12 cellular contexts compared by ENCODE assay signal in genomic region chr1:24963943-24964677, GRCh38. TPM values are rescaled to one million over a fixed set of nuclear protein-coding genes. Genes with fewer than 3 reads are reported as not detected.
DNase-seq lines count a peak whose midpoint lies in the region; ATAC-seq lines count a peak whose summit lies in the region.
"Had no signal": no experiment of that assay in that cellular context is flagged by ENCODE, and none has a peak within 500 bp of the region (broad histone marks: within the 10 kb centered on the region; RNA-seq: fewer than 3 reads in every experiment).

No MANE protein-coding gene starts in this region.

- H3K4me1 Mint-ChIP-seq in activated CD8-positive, alpha-beta memory T cell treated with anti-CD3 and anti-CD28 coated beads, Interleukin-2, amount 10 ng/mL, durations not matched to agents 7 days and 5 days: peaks cover 59% of the 10 kb centered on the region
- H3K4me1 Mint-ChIP-seq in effector memory CD8-positive, alpha-beta T cell (ENCODE audit: low read depth in 2 of 2): peaks cover 59 to 60% of the 10 kb centered on the region in 2 donors
- H3K4me1 Mint-ChIP-seq in stimulated activated naive B cell treated with anti-CD40 and anti-IgM and Interleukin-4, amounts not matched to agents 10 μg/mL and 1 μg/mL and 100 μg/mL, for 72 hours: peaks cover 48 to 88% of the 10 kb centered on the region in 2 donors

- H3K4me3 Mint-ChIP-seq in activated CD8-positive, alpha-beta memory T cell treated with anti-CD3 and anti-CD28 coated beads, Interleukin-2, amount 10 ng/mL, durations not matched to agents 7 days and 5 days: peak overlapping the region; percentile 89
- H3K4me3 Mint-ChIP-seq in effector memory CD8-positive, alpha-beta T cell: peak overlapping the region; percentile 85 to 86
- H3K4me3 Mint-ChIP-seq in stimulated activated naive B cell treated with anti-CD40 and anti-IgM and Interleukin-4, amounts not matched to agents 10 μg/mL and 1 μg/mL and 100 μg/mL, for 72 hours: peak overlapping the region; percentile 87

- H3K9me3 Mint-ChIP-seq in activated CD8-positive, alpha-beta memory T cell treated with anti-CD3 and anti-CD28 coated beads, Interleukin-2, amount 10 ng/mL, durations not matched to agents 7 days and 5 days (ENCODE audit: low read depth): no peaks in the 10 kb centered on the region
- H3K9me3 Mint-ChIP-seq in effector memory CD8-positive, alpha-beta T cell: no peaks in the 10 kb centered on the region
- no peaks in the 10 kb centered on the region for H3K9me3 Mint-ChIP-seq in stimulated activated naive B cell treated with anti-CD40 and anti-IgM and Interleukin-4, amounts not matched to agents 10 μg/mL and 1 μg/mL and 100 μg/mL, for 72 hours

- peaks cover 57% of the 10 kb centered on the region for H3K36me3 Mint-ChIP-seq in activated CD8-positive, alpha-beta memory T cell treated with anti-CD3 and anti-CD28 coated beads, Interleukin-2, amount 10 ng/mL, durations not matched to agents 7 days and 5 days
- H3K36me3 Mint-ChIP-seq in effector memory CD8-positive, alpha-beta T cell (ENCODE audit: insufficient read depth): peaks cover 33% of the 10 kb centered on the region
- peaks cover 44 to 53% of the 10 kb centered on the region in 2 donors for H3K36me3 Mint-ChIP-seq in stimulated activated naive B cell treated with anti-CD40 and anti-IgM and Interleukin-4, amounts not matched to agents 10 μg/mL and 1 μg/mL and 100 μg/mL, for 72 hours

- DNase-seq in activated CD8-positive, alpha-beta memory T cell treated with anti-CD3 and anti-CD28 coated beads, Interleukin-2, amount 10 ng/mL, durations not matched to agents 7 days and 5 days: peak; percentile 48
- DNase-seq in activated CD8-positive, alpha-beta memory T cell treated with anti-CD3 and anti-CD28 coated beads, Interleukin-2, amount 50 U/mL, for 48 hours: no peak
- DNase-seq in RPMI7951 (ENCODE audit: low read depth) (peak; percentile 89), NCI-H2107 (lab: John Stamatoyannopoulos, UW) (no peak), NCI-H82 treated with DMSO at 0.1 percent for 48 hours (lab: John Stamatoyannopoulos, UW; ENCODE audit: unreplicated experiment) (no peak), mesenteric fat pad (ENCODE audit: low spot score) (no peak)
- DNase-seq in effector memory CD8-positive, alpha-beta T cell: no peak
- DNase-seq in stimulated activated naive B cell treated with anti-CD40 and anti-IgM and Interleukin-4, amounts not matched to agents 10 μg/mL and 1 μg/mL and 100 μg/mL, for 72 hours: no peak
- DNase-seq: left ventricle myocardium inferior, NCI-H1105 treated with DMSO at 0.1 percent for 48 hours, SK-N-SH, trophoblast cell had no signal

- no peaks in the 10 kb centered on the region for H3K27me3 Mint-ChIP-seq in activated CD8-positive, alpha-beta memory T cell treated with anti-CD3 and anti-CD28 coated beads, Interleukin-2, amount 10 ng/mL, durations not matched to agents 7 days and 5 days
- no peaks in the 10 kb centered on the region for H3K27me3 Mint-ChIP-seq in effector memory CD8-positive, alpha-beta T cell
- no peaks in the 10 kb centered on the region for H3K27me3 Mint-ChIP-seq in stimulated activated naive B cell treated with anti-CD40 and anti-IgM and Interleukin-4, amounts not matched to agents 10 μg/mL and 1 μg/mL and 100 μg/mL, for 72 hours

- peak overlapping the region; percentile 92 for H3K27ac Mint-ChIP-seq in activated CD8-positive, alpha-beta memory T cell treated with anti-CD3 and anti-CD28 coated beads, Interleukin-2, amount 10 ng/mL, durations not matched to agents 7 days and 5 days
- H3K27ac Mint-ChIP-seq in effector memory CD8-positive, alpha-beta T cell: peak overlapping the region; percentile 97 to 98
- H3K27ac Mint-ChIP-seq in stimulated activated naive B cell treated with anti-CD40 and anti-IgM and Interleukin-4, amounts not matched to agents 10 μg/mL and 1 μg/mL and 100 μg/mL, for 72 hours: peak overlapping the region; percentile 95

- ATAC-seq in activated CD8-positive, alpha-beta memory T cell treated with anti-CD3 and anti-CD28 coated beads, Interleukin-2, amount 10 ng/mL, durations not matched to agents 7 days and 5 days: no peak
- no peak for ATAC-seq in effector memory CD8-positive, alpha-beta T cell (replicated peaks)
- no peak for ATAC-seq in stimulated activated naive B cell treated with anti-CD40 and anti-IgM and Interleukin-4, amounts not matched to agents 10 μg/mL and 1 μg/mL and 100 μg/mL, for 72 hours (replicated peaks)

- CTCF ChIA-PET in activated CD8-positive, alpha-beta memory T cell treated with anti-CD3 and anti-CD28 coated beads, Interleukin-2, amount 10 ng/mL, durations not matched to agents 7 days and 5 days (lab: Charles Lee): interaction anchor here (0.9 to 17.9 kb wide), 19 partner anchors 9 to 135 kb away, joined by 3 to 338 read pairs (median 5); partner anchors contain the start of gene RUNX3

RNA-seq across cellular contexts. Expression of gene RUNX3, which starts 34.0 kb away (rescaled TPM):
- 100 to 1,000 TPM; 224 to 246 TPM for total RNA-seq in activated CD8-positive, alpha-beta memory T cell treated with anti-CD3 and anti-CD28 coated beads, Interleukin-2, amount 10 ng/mL, durations not matched to agents 7 days and 5 days
- total RNA-seq in RPMI7951 (2014; rRNA removed; shearing (Covaris generic)): 9.5 and 10.4 TPM in 2 replicates
- total RNA-seq in mesenteric fat pad: 3.4 TPM

Comparison
In these comparisons a context has a peak if more than half of its experiments do, and no peak if none do; other contexts are left out.
1. DNase-seq: peak in activated CD8-positive, alpha-beta memory T cell treated with anti-CD3 and anti-CD28 coated beads, Interleukin-2, amount 10 ng/mL, durations not matched to agents 7 days and 5 days (single experiment) and RPMI7951 (single experiment); none in activated CD8-positive, alpha-beta memory T cell treated with anti-CD3 and anti-CD28 coated beads, Interleukin-2, amount 50 U/mL, for 48 hours (single experiment), effector memory CD8-positive, alpha-beta T cell (0 of 3), stimulated activated naive B cell treated with anti-CD40 and anti-IgM and Interleukin-4, amounts not matched to agents 10 μg/mL and 1 μg/mL and 100 μg/mL, for 72 hours (single experiment), NCI-H2107 (single experiment), NCI-H82 treated with DMSO at 0.1 percent for 48 hours (single experiment) and mesenteric fat pad (single experiment).
2. RNA of gene RUNX3, which starts 34.0 kb away (total RNA-seq): 224 to 246 TPM in activated CD8-positive, alpha-beta memory T cell treated with anti-CD3 and anti-CD28 coated beads, Interleukin-2, amount 10 ng/mL, durations not matched to agents 7 days and 5 days; 9.5 to 10.4 TPM in RPMI7951 and 3.4 TPM in mesenteric fat pad (single experiment); every median in the first group is over 10 times any median in the second.
3. Peak in every context shown above with its lines, with median percentiles within 50 percentile points of each other: H3K27ac Mint-ChIP-seq and H3K4me3 Mint-ChIP-seq.